ENCODE assay signal across 8 cellular contexts in genomic region chr9:35114921-35115341, GRCh38. TPM values are rescaled to one million over a fixed set of nuclear protein-coding genes. Genes with fewer than 3 reads are reported as not detected.
A peak's percentile ranks its signal among the peaks of the same experiment; 100 is the strongest.
DNase-seq lines count a peak whose midpoint lies in the region; ATAC-seq and TF ChIP-seq lines count a peak whose summit lies in the region.

No MANE protein-coding gene starts in this region.

- H3K27ac Mint-ChIP-seq in endothelial cell (ENCODE audit: unreplicated experiment): peak overlapping the region; percentile 98

- no peak for TF ChIP-seq EP300 in tibial nerve (IDR thresholded peaks at IDR 0.05)

- H3K9me3 ChIP-seq in BLaER1 treated with 17β-estradiol and CSF1 and Interleukin-3, amounts not matched to agents 10 nM and 100 nM (replicated peaks in 1 of 11): no peaks in the 10 kb centered on the region
- H3K9me3 ChIP-seq in mesodermal cell (ENCODE audit: control insufficient read depth, low read length) (no peaks in the 10 kb centered on the region), tibial nerve (no peaks in the 10 kb centered on the region)

- DNase-seq in HPDE6-E6E7 (ENCODE audit: extremely low spot score) (peak; percentile 61), UCSD-AML1 (lab: John Stamatoyannopoulos, UW; ENCODE audit: unreplicated experiment) (peak; percentile 87), endothelial cell (ENCODE audit: low spot score) (peak; percentile 59), tibial nerve (ENCODE audit: low spot score in 2 of 2) (peak; percentile 46 to 68)

- H3K4me3 Mint-ChIP-seq in endothelial cell (ENCODE audit: unreplicated experiment): peak overlapping the region; percentile 99

- H3K4me1 ChIP-seq in BLaER1 treated with 17β-estradiol and CSF1 and Interleukin-3, amounts not matched to agents 10 nM and 100 nM: peaks cover 45 to 59% (median 49%) of the 10 kb centered on the region in 10 experiments
- H3K4me1 ChIP-seq in mesodermal cell (ENCODE audit: control insufficient read depth, insufficient read depth, low read length, poor library complexity, severe bottlenecking) (peaks cover 23% of the 10 kb centered on the region), tibial nerve (peaks cover 0 to 67% (median 47%) of the 10 kb centered on the region in 4 donors)

- peak overlapping the region; percentile 84 to 100 (median 96) for H3K9ac ChIP-seq in BLaER1 treated with 17β-estradiol and CSF1 and Interleukin-3, amounts not matched to agents 10 nM and 100 nM

- TF ChIP-seq POLR2A in tibial nerve (IDR thresholded peaks at IDR 0.05): no peak

- H3K4me2 ChIP-seq in BLaER1 treated with 17β-estradiol and CSF1 and Interleukin-3, amounts not matched to agents 10 nM and 100 nM: peak overlapping the region; percentile 86 to 99 (median 97)

- H3K27me3 Mint-ChIP-seq in endothelial cell (ENCODE audit: unreplicated experiment): peaks cover 13% of the 10 kb centered on the region

- 9 to 21% methylated on average over 5 to 6 of the region's 6 CpGs for WGBS in mesodermal cell (ENCODE audit: insufficient coverage in 2 of 2), 2 experiments
- WGBS in tibial nerve, 2 donors: 7 to 9% methylated on average over 6 of the region's 6 CpGs

- peak overlapping the region; percentile 87 to 100 (median 100) for H3K27ac ChIP-seq in BLaER1 treated with 17β-estradiol and CSF1 and Interleukin-3, amounts not matched to agents 10 nM and 100 nM
- peak overlapping the region; percentile 85 for H3K27ac ChIP-seq in mesodermal cell (ENCODE audit: low read depth, low read length, severe bottlenecking)
- H3K27ac ChIP-seq in tibial nerve: peak overlapping the region; percentile 89 to 95 (median 90)

- TF ChIP-seq CTCF in endothelial cell (IDR thresholded peaks at IDR 0.05; ENCODE audit: unreplicated experiment): no peak
- TF ChIP-seq CTCF in tibial nerve (IDR thresholded peaks at IDR 0.05): no peak

- peaks cover 0 to 22% (median 12%) of the 10 kb centered on the region in 11 experiments; a peak in 15 of 22 replicates for H4K20me1 ChIP-seq in BLaER1 treated with 17β-estradiol and CSF1 and Interleukin-3, amounts not matched to agents 10 nM and 100 nM

- 0 out of 22 replicates have a peak, but pooled peaks cover 0 to under 1% (median 0%) of the 10 kb centered on the region in 11 experiments for H3K36me3 ChIP-seq in BLaER1 treated with 17β-estradiol and CSF1 and Interleukin-3, amounts not matched to agents 10 nM and 100 nM
- H3K36me3 ChIP-seq in mesodermal cell (ENCODE audit: control insufficient read depth, insufficient read depth, low read length) (peaks cover 8% of the 10 kb centered on the region), tibial nerve (no peaks in the 10 kb centered on the region)

- H3K9me3 Mint-ChIP-seq in endothelial cell (ENCODE audit: unreplicated experiment): no peaks in the 10 kb centered on the region

- peaks cover 30% of the 10 kb centered on the region for H3K4me1 Mint-ChIP-seq in endothelial cell (ENCODE audit: unreplicated experiment)

- peak overlapping the region; percentile 73 to 91 (median 76) for H3K4me3 ChIP-seq in BLaER1 treated with 17β-estradiol and CSF1 and Interleukin-3, amounts not matched to agents 10 nM and 100 nM
- peak overlapping the region; percentile 58 for H3K4me3 ChIP-seq in mesodermal cell (ENCODE audit: extremely low read depth, insufficient read depth, low read length, poor library complexity, severe bottlenecking)
- peak overlapping the region; percentile 34 to 66 (median 54) for H3K4me3 ChIP-seq in tibial nerve

- peaks cover 19% of the 10 kb centered on the region for H3K36me3 Mint-ChIP-seq in endothelial cell (ENCODE audit: low read depth, unreplicated experiment)

- ATAC-seq in HG03342 (IDR thresholded peaks at IDR 0.05; ENCODE audit: unreplicated experiment) (no peak), HG03469 (IDR thresholded peaks at IDR 0.05; ENCODE audit: unreplicated experiment) (no peak)

- H3K27me3 ChIP-seq in BLaER1 treated with 17β-estradiol and CSF1 and Interleukin-3, amounts not matched to agents 10 nM and 100 nM: no peaks in the 10 kb centered on the region
- no peaks in the 10 kb centered on the region for H3K27me3 ChIP-seq in tibial nerve

RNA-seq across cellular contexts. Expression of gene ATOSB, which starts 0.7 kb away (rescaled TPM):
- 33.7 TPM for total RNA-seq in endothelial cell (ENCODE audit: unreplicated experiment)
- 35.3 TPM for polyA plus RNA-seq in mesodermal cell (2013, experiment 1 of 2)
- polyA plus RNA-seq in mesodermal cell (2013, experiment 2 of 2): 29.5 TPM
- total RNA-seq in tibial nerve: 10 to 100 TPM; 13.3 to 19.5 (median 14.7) TPM

RNA-seq across cellular contexts. Expression of gene STOML2, which starts 12.0 kb away (rescaled TPM):
- total RNA-seq in endothelial cell (ENCODE audit: unreplicated experiment) (108 TPM), tibial nerve (10 to 100 TPM; 67.2 to 97.7 (median 93.7) TPM)
- 136 TPM for polyA plus RNA-seq in mesodermal cell (2013, experiment 1 of 2)
- 120 TPM for polyA plus RNA-seq in mesodermal cell (2013, experiment 2 of 2)

RNA-seq across cellular contexts. Expression of gene PIGO, which starts 18.5 kb away (rescaled TPM):
- total RNA-seq in endothelial cell (ENCODE audit: unreplicated experiment): 20.3 TPM
- polyA plus RNA-seq in mesodermal cell (2013, experiment 1 of 2): 22.2 TPM
- polyA plus RNA-seq in mesodermal cell (2013, experiment 2 of 2): 17.9 TPM
- total RNA-seq in tibial nerve: 10 to 100 TPM; 16.1 to 23.2 (median 18.7) TPM

RNA-seq across cellular contexts. Expression of gene FANCG, which starts 35.2 kb away (rescaled TPM):
- total RNA-seq in endothelial cell (ENCODE audit: unreplicated experiment): 41.4 TPM
- 36.6 TPM for polyA plus RNA-seq in mesodermal cell (2013, experiment 1 of 2)
- 38.0 TPM for polyA plus RNA-seq in mesodermal cell (2013, experiment 2 of 2)
- 10 to 100 TPM; 14.4 to 30.8 (median 20.8) TPM for total RNA-seq in tibial nerve

RNA-seq across cellular contexts. Expression of gene VCP, which starts 42.5 kb away (rescaled TPM):
- 397 TPM for total RNA-seq in endothelial cell (ENCODE audit: unreplicated experiment)
- polyA plus RNA-seq in mesodermal cell (2013, experiment 1 of 2): 317 TPM
- 288 TPM for polyA plus RNA-seq in mesodermal cell (2013, experiment 2 of 2)
- total RNA-seq in tibial nerve: 100 to 1,000 TPM; 134 to 190 (median 149) TPM
